ENCODE assay signal across 8 cellular contexts in genomic region chr20:2981646-2982045, GRCh38.
"Had no signal": no experiment of that assay in that cellular context is flagged by ENCODE, and none has a peak within 500 bp of the region (broad histone marks: within the 10 kb centered on the region; RNA-seq: fewer than 3 reads in every experiment).

No MANE protein-coding gene starts in this region.

- H3K4me3 Mint-ChIP-seq: HFFc6 had no signal

- H2AFZ ChIP-seq: GM23248 had no signal

- DNase-seq: GOT3, H7, IMR-90, KG1 had no signal

- H3K27ac ChIP-seq: GM23248 had no signal

- H3K9me3 Mint-ChIP-seq: HFFc6 had no signal

- H3K27ac Mint-ChIP-seq: HFFc6 had no signal

- H3K4me3 ChIP-seq: GM23248, HAP-1, K562 had no signal

- ATAC-seq: K562 had no signal

- H3K9me3 ChIP-seq: HAP-1 had no signal

- H3K9ac ChIP-seq: GM23248 had no signal
